ENCODE assay signal across 8 cellular contexts in the genomic region with DNA sequence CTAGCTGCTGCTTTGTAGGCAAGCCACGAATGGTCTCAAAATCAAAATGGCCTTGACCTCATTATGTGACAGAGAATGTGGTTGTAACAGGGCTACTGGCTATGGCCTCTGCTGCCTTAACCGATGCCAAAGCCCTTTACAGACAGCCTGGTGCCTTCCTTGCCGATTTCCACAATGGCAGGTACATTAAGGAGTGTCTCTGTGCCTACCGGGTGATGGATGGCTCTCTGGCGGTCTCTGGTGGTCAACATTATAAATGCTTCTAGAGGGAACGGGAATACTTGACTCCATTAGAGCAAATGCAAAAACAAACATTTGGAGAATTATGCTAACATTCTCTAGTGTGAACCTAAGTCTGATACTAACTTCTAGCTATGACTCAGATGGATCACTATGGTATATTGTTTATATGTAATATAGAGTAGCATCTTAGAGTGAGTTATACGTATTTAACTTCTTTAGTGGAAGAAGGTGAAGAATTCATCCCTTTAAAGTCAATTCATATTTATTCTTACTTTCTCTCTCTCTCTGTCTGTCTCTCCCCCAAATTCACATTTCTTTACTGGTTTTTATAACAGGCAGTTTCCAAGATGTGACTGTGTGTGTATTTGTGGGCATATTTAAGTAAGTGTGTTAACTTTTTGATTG. TPM values are rescaled to one million over a fixed set of nuclear protein-coding genes. Genes with fewer than 3 reads are reported as not detected.
A peak's percentile ranks its signal among the peaks of the same experiment; 100 is the strongest.
DNase-seq lines count a peak whose midpoint lies in the region; ATAC-seq and TF ChIP-seq lines count a peak whose summit lies in the region.

No MANE protein-coding gene starts in this region.

- no peak overlapping the region for H3K27ac Mint-ChIP-seq in activated CD4-positive, alpha-beta memory T cell treated with anti-CD3 and anti-CD28 coated beads, Interleukin-2, amount 10 ng/mL, durations not matched to agents 7 days and 5 days
- H3K27ac Mint-ChIP-seq in effector memory CD8-positive, alpha-beta T cell = no peak overlapping the region

- no peak overlapping the region for H3K4me3 Mint-ChIP-seq in activated CD4-positive, alpha-beta memory T cell treated with anti-CD3 and anti-CD28 coated beads, Interleukin-2, amount 10 ng/mL, durations not matched to agents 7 days and 5 days
- no peak overlapping the region for H3K4me3 Mint-ChIP-seq in effector memory CD8-positive, alpha-beta T cell

- no peaks in the 10 kb centered on the region for H3K36me3 Mint-ChIP-seq in activated CD4-positive, alpha-beta memory T cell treated with anti-CD3 and anti-CD28 coated beads, Interleukin-2, amount 10 ng/mL, durations not matched to agents 7 days and 5 days (ENCODE audit: low read depth)
- H3K36me3 Mint-ChIP-seq in effector memory CD8-positive, alpha-beta T cell (ENCODE audit: insufficient read depth) = no peaks in the 10 kb centered on the region

- no peak overlapping the region for H3K27ac ChIP-seq in C4-2B

- peak; percentile 92 for ATAC-seq in HG03378 (IDR thresholded peaks at IDR 0.05; ENCODE audit: unreplicated experiment)
- ATAC-seq in effector memory CD8-positive, alpha-beta T cell (replicated peaks) = peak; percentile 93

- CTCF ChIA-PET in activated CD4-positive, alpha-beta memory T cell treated with anti-CD3 and anti-CD28 coated beads, Interleukin-2, amount 10 ng/mL, durations not matched to agents 7 days and 5 days (lab: Charles Lee) = interaction anchor here (0.7 to 2.1 kb wide), 11 partner anchors 11 to 800 kb away, joined by 3 to 8 read pairs (median 5); no protein-coding TSS in a partner anchor

- POLR2A ChIA-PET in activated CD4-positive, alpha-beta memory T cell treated with anti-CD3 and anti-CD28 coated beads, Interleukin-2, amount 10 ng/mL, durations not matched to agents 7 days and 5 days (lab: Charles Lee) = no interaction called here

- DNase-seq in GM19238 (ENCODE audit: insufficient read length, low spot score) (peak; percentile 47), NCI-H69 (lab: John Stamatoyannopoulos, UW) (peak; percentile 83), midbrain (lab: John Stamatoyannopoulos, UW) (peak; percentile 75)
- DNase-seq in activated CD4-positive, alpha-beta memory T cell treated with anti-CD3 and anti-CD28 coated beads, Interleukin-2, amount 10 ng/mL, durations not matched to agents 7 days and 5 days = peak; percentile 67
- peak; percentile 57 to 70 (median 62) for DNase-seq in effector memory CD8-positive, alpha-beta T cell
- peak; percentile 16 to 23 for DNase-seq in stimulated activated CD8-positive, alpha-beta memory T cell treated with anti-CD3 and anti-CD28 coated beads, Interleukin-2, amount 100 ng/mL, for 48 hours (ENCODE audit: low read depth in 2 of 2)

- H3K4me1 Mint-ChIP-seq in activated CD4-positive, alpha-beta memory T cell treated with anti-CD3 and anti-CD28 coated beads, Interleukin-2, amount 10 ng/mL, durations not matched to agents 7 days and 5 days = peaks cover 20% of the 10 kb centered on the region
- peaks cover 2 to 4% of the 10 kb centered on the region in 2 donors for H3K4me1 Mint-ChIP-seq in effector memory CD8-positive, alpha-beta T cell (ENCODE audit: low read depth in 2 of 2)

- no peaks in the 10 kb centered on the region for H3K9me3 Mint-ChIP-seq in activated CD4-positive, alpha-beta memory T cell treated with anti-CD3 and anti-CD28 coated beads, Interleukin-2, amount 10 ng/mL, durations not matched to agents 7 days and 5 days
- H3K9me3 Mint-ChIP-seq in effector memory CD8-positive, alpha-beta T cell = no peaks in the 10 kb centered on the region

- H3K27me3 Mint-ChIP-seq in activated CD4-positive, alpha-beta memory T cell treated with anti-CD3 and anti-CD28 coated beads, Interleukin-2, amount 10 ng/mL, durations not matched to agents 7 days and 5 days = no peaks in the 10 kb centered on the region
- no peaks in the 10 kb centered on the region for H3K27me3 Mint-ChIP-seq in effector memory CD8-positive, alpha-beta T cell

- TF ChIP-seq CTCF in C4-2B (conservative IDR thresholded peaks at IDR 0.05) = peak; percentile 95

RNA-seq across cellular contexts. Expression of a gene that starts 52.5 kb away (rescaled TPM):
- 1,000 to 10,000 TPM; 1,639 to 1,645 TPM for total RNA-seq in activated CD4-positive, alpha-beta memory T cell treated with anti-CD3 and anti-CD28 coated beads, Interleukin-2, amount 10 ng/mL, durations not matched to agents 7 days and 5 days

Comparison
In these comparisons a context has a peak if more than half of its experiments do, and no peak if none do; other contexts are left out.
1. DNase-seq: peak in every context shown above with its lines; median percentile 83 in NCI-H69; 75 in midbrain; 67 in activated CD4-positive, alpha-beta memory T cell treated with anti-CD3 and anti-CD28 coated beads, Interleukin-2, amount 10 ng/mL, durations not matched to agents 7 days and 5 days; 62 in effector memory CD8-positive, alpha-beta T cell; 47 in GM19238; 20 in stimulated activated CD8-positive, alpha-beta memory T cell treated with anti-CD3 and anti-CD28 coated beads, Interleukin-2, amount 100 ng/mL, for 48 hours.